12 cellular contexts compared by ENCODE assay signal in the genomic region with DNA sequence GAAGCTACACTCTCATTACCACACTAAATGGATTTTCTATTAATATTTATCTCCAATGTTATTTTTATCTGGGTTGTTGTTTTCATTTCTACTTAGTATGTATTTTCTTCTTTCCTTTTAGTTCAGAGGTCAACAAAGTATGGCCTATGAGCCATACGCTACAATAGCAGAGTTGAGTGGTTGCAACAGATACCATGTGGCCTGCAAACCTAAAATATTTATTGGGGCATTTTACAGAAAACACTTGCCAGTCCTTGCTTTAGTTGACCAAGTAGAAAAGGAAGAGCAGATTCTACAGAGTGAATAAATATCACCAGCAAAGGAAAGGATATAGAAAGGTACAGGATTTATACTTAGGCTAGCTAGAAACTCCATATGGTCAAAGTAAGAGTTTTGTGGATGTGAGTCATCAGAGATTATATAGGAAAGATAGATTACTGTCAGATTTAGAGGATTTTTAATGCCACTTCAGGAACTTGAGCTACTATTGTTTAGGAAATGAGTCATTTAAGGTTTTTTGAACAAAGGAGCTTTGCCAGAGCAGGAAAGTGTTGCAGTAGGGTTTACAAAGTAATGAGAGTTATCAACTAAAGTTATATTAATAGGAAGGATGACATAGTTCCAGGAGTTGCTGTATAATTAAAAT.
DNase-seq lines count a peak whose midpoint lies in the region; FAIRE-seq and TF ChIP-seq lines count a peak whose summit lies in the region.
"Had no signal": no experiment of that assay in that cellular context is flagged by ENCODE, and none has a peak within 500 bp of the region (broad histone marks: within the 10 kb centered on the region; RNA-seq: fewer than 3 reads in every experiment).

No MANE protein-coding gene starts in this region.

- H3K4me1 ChIP-seq in endothelial cell of umbilical vein (ENCODE audit: control insufficient read depth, extremely low read depth, insufficient read depth, low read length), result peaks cover 42% of the 10 kb centered on the region
- H3K4me1 ChIP-seq: parathyroid adenoma had no signal

- peak overlapping the region; percentile 95 for H3K4me2 ChIP-seq in endothelial cell of umbilical vein (ENCODE audit: insufficient read depth, low read length)

- CTCF ChIA-PET in activated naive CD4-positive, alpha-beta T cell treated with anti-CD3 and anti-CD28 coated beads for 36 hours (lab: Charles Lee), result interaction anchor here (0.6 to 0.7 kb wide), 2 partner anchors 14 to 126 kb away, joined by 3 to 6 read pairs; no protein-coding TSS in a partner anchor
- CTCF ChIA-PET in endothelial cell of umbilical vein (lab: Charles Lee), result interaction anchor here (0.5 to 2.1 kb wide), 7 partner anchors 39 to 355 kb away, joined by 3 to 13 read pairs (median 3); no protein-coding TSS in a partner anchor

- intact Hi-C loops in activated naive CD4-positive, alpha-beta T cell treated with anti-CD3 and anti-CD28 coated beads for 36 hours (cut with micrococcal nuclease), result loop anchor here (1.0 to 5.0 kb wide), 4 partner anchors 52 to 539 kb away; no protein-coding TSS in a partner anchor
- intact Hi-C loops in endothelial cell of umbilical vein (cut with micrococcal nuclease), result loop anchor here (1.0 kb wide), 1 partner anchor 322 kb away; no protein-coding TSS in a partner anchor

- H3K27ac Mint-ChIP-seq in activated naive CD4-positive, alpha-beta T cell treated with anti-CD3 and anti-CD28 coated beads for 36 hours, result peak overlapping the region; percentile 75
- H3K27ac Mint-ChIP-seq in stimulated activated naive CD8-positive, alpha-beta T cell treated with anti-CD3 and anti-CD28 coated beads, Interleukin-15, Interleukin-2, amounts not matched to agents 100 ng/mL and 50 ng/mL, for 24 hours, result peak overlapping the region; percentile 69

- H3K79me2 ChIP-seq in endothelial cell of umbilical vein (ENCODE audit: control insufficient read depth, insufficient read depth, low read length), result no peaks in the 10 kb centered on the region
- H3K79me2 ChIP-seq: parathyroid adenoma had no signal

- no TSS peak for BruUV-seq in endothelial cell of umbilical vein (replicated peaks; lab: Mats Ljungman, UMichigan)

- TF ChIP-seq CTCF in endothelial cell of umbilical vein (IDR thresholded peaks at IDR 0.05; ENCODE audit: extremely low read depth in 1 of 2, insufficient read depth in 1 of 2, low read depth in 1 of 2, low read length in 2 of 2) (no peak), GM13977 (IDR thresholded peaks at IDR 0.05; ENCODE audit: extremely low read depth, insufficient read depth, missing control alignments) (no peak)

- in situ Hi-C loops in GM13977 (cut with MboI; ENCODE audit: low pct_unique_long_range_greater_than_20kb, low sequenced_read_pairs, unreplicated experiment), result no loop called here

- no peak for TF ChIP-seq POLR2A in endothelial cell of umbilical vein (IDR thresholded peaks at IDR 0.05; ENCODE audit: low read depth, low read length)

- no peaks in the 10 kb centered on the region for H3K27me3 ChIP-seq in endothelial cell of umbilical vein (ENCODE audit: control insufficient read depth in 2 of 2, insufficient read depth in 2 of 2, low read length in 2 of 2)
- H3K27me3 ChIP-seq: gastroesophageal sphincter had no signal

- no peaks in the 10 kb centered on the region for H3K9me3 ChIP-seq in endothelial cell of umbilical vein (replicated peaks; ENCODE audit: control insufficient read depth, insufficient read depth, low read length)
- H3K9me3 ChIP-seq: gastroesophageal sphincter had no signal

- peaks cover 40% of the 10 kb centered on the region for H3K36me3 Mint-ChIP-seq in activated naive CD4-positive, alpha-beta T cell treated with anti-CD3 and anti-CD28 coated beads for 36 hours (ENCODE audit: low read depth)
- H3K36me3 Mint-ChIP-seq in stimulated activated naive CD8-positive, alpha-beta T cell treated with anti-CD3 and anti-CD28 coated beads, Interleukin-15, Interleukin-2, amounts not matched to agents 100 ng/mL and 50 ng/mL, for 24 hours (ENCODE audit: low read depth), result peaks cover 72% of the 10 kb centered on the region

- no peaks in the 10 kb centered on the region for H3K36me3 ChIP-seq in endothelial cell of umbilical vein (ENCODE audit: control insufficient read depth in 2 of 2, extremely low read depth in 1 of 2, insufficient read depth in 2 of 2, low read length in 2 of 2)
- H3K36me3 ChIP-seq: gastroesophageal sphincter had no signal

- no peaks in the 10 kb centered on the region for H3K27me3 Mint-ChIP-seq in activated naive CD4-positive, alpha-beta T cell treated with anti-CD3 and anti-CD28 coated beads for 36 hours (ENCODE audit: low read depth)
- H3K27me3 Mint-ChIP-seq in stimulated activated naive CD8-positive, alpha-beta T cell treated with anti-CD3 and anti-CD28 coated beads, Interleukin-15, Interleukin-2, amounts not matched to agents 100 ng/mL and 50 ng/mL, for 24 hours, result no peaks in the 10 kb centered on the region
- H3K27me3 Mint-ChIP-seq: CD4-positive, CD25-positive, alpha-beta regulatory T cell had no signal

- H3K4me3 ChIP-seq in endothelial cell of umbilical vein (replicated peaks in 1 of 3; ENCODE audit: insufficient read depth in 1 of 3, low read depth in 1 of 3, low read length in 3 of 3), result peak overlapping the region in 1 of 3 experiments; percentile 49
- H3K4me3 ChIP-seq: gastroesophageal sphincter had no signal

- peaks cover 52% of the 10 kb centered on the region for H3K4me1 Mint-ChIP-seq in activated naive CD4-positive, alpha-beta T cell treated with anti-CD3 and anti-CD28 coated beads for 36 hours (ENCODE audit: low read depth)
- H3K4me1 Mint-ChIP-seq in stimulated activated naive CD8-positive, alpha-beta T cell treated with anti-CD3 and anti-CD28 coated beads, Interleukin-15, Interleukin-2, amounts not matched to agents 100 ng/mL and 50 ng/mL, for 24 hours (ENCODE audit: low read depth), result peaks cover 53% of the 10 kb centered on the region

- no peaks in the 10 kb centered on the region for H3K9me1 ChIP-seq in endothelial cell of umbilical vein (replicated peaks; ENCODE audit: control insufficient read depth, extremely low read depth, insufficient read depth, low read length)

- no peaks in the 10 kb centered on the region for H4K20me1 ChIP-seq in endothelial cell of umbilical vein (replicated peaks; ENCODE audit: control insufficient read depth, extremely low read depth, insufficient read depth, low read length)

- no peak overlapping the region for H3K4me3 Mint-ChIP-seq in activated naive CD4-positive, alpha-beta T cell treated with anti-CD3 and anti-CD28 coated beads for 36 hours
- H3K4me3 Mint-ChIP-seq in stimulated activated naive CD8-positive, alpha-beta T cell treated with anti-CD3 and anti-CD28 coated beads, Interleukin-15, Interleukin-2, amounts not matched to agents 100 ng/mL and 50 ng/mL, for 24 hours, result peak overlapping the region; percentile 46
- H3K4me3 Mint-ChIP-seq: CD4-positive, CD25-positive, alpha-beta regulatory T cell had no signal

- peaks cover 17% of the 10 kb centered on the region for H3K9me3 Mint-ChIP-seq in activated naive CD4-positive, alpha-beta T cell treated with anti-CD3 and anti-CD28 coated beads for 36 hours
- H3K9me3 Mint-ChIP-seq in stimulated activated naive CD8-positive, alpha-beta T cell treated with anti-CD3 and anti-CD28 coated beads, Interleukin-15, Interleukin-2, amounts not matched to agents 100 ng/mL and 50 ng/mL, for 24 hours, result peaks cover 14% of the 10 kb centered on the region

- FAIRE-seq in RCC 7860 (lab: Jason Lieb, UNC) (peak; percentile 55), endothelial cell of umbilical vein (lab: Jason Lieb, UNC) (peak; percentile 78)

- peak overlapping the region; percentile 81 for H3K9ac ChIP-seq in endothelial cell of umbilical vein (replicated peaks; ENCODE audit: extremely low read depth, insufficient read depth, low read length)
- H3K9ac ChIP-seq: parathyroid adenoma had no signal

- peak overlapping the region; percentile 81 for H3K27ac ChIP-seq in endothelial cell of umbilical vein (ENCODE audit: insufficient read depth, low read depth, low read length)
- H3K27ac ChIP-seq: gastroesophageal sphincter, parathyroid adenoma had no signal

- POLR2A ChIA-PET in endothelial cell of umbilical vein (lab: Charles Lee), result interaction anchor here (0.5 kb wide), 1 partner anchor 78 kb away, joined by 6 read pairs; no protein-coding TSS in a partner anchor

- dilution Hi-C loops in endothelial cell of umbilical vein (cut with MboI; ENCODE audit: extremely low pct_ligation_motif_present, low sequenced_read_pairs), result no loop called here

- DNase-seq in activated naive CD4-positive, alpha-beta T cell treated with anti-CD3 and anti-CD28 coated beads for 36 hours, result no peak
- no peak for DNase-seq in activated naive CD4-positive, alpha-beta T cell treated with anti-CD3 and anti-CD28 coated beads, Interleukin-2, amount 50 U/mL, for 16 hours
- DNase-seq in RCC 7860 (ENCODE audit: low spot score) (peak; percentile 26), endothelial cell of umbilical vein (ENCODE audit: low read depth, low spot score) (peak; percentile 90), GM13977 (ENCODE audit: low spot score) (no peak)
- DNase-seq in stimulated activated CD4-positive, alpha-beta T cell treated with anti-CD3 and anti-CD28 coated beads, Interleukin-2, amount 100 ng/mL, for 48 hours, result no peak
- DNase-seq in stimulated activated CD4-positive, alpha-beta T cell treated with anti-CD3 and anti-CD28 coated beads, Interleukin-2, amount 100 ng/mL, for 24 hours, result no peak
- DNase-seq: NCI-H748 treated with DMSO at 0.1 percent for 48 hours had no signal

- H2AFZ ChIP-seq in endothelial cell of umbilical vein (ENCODE audit: low read depth, low read length), result no peak overlapping the region
- H2AFZ ChIP-seq: parathyroid adenoma had no signal

TF ChIP-seq in endothelial cell of umbilical vein, 7 proteins besides CTCF, POLR2A, EP300 and RAD21:
- peak; percentile 97 for TF ChIP-seq FOS (IDR thresholded peaks at IDR 0.05; ENCODE audit: borderline replicate concordance, insufficient read depth, low read length)
- TF ChIP-seq GATA2 (IDR thresholded peaks at IDR 0.05; ENCODE audit: insufficient read depth, insufficient read length, low read depth, low read length), result peak; percentile 73
- no peak for TF ChIP-seq POLR2AphosphoS5 (IDR thresholded peaks at IDR 0.05; ENCODE audit: insufficient read depth, low read depth, low read length)
- TF ChIP-seq, protein P1, sequence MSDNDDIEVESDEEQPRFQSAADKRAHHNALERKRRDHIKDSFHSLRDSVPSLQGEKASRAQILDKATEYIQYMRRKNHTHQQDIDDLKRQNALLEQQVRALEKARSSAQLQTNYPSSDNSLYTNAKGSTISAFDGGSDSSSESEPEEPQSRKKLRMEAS (IDR thresholded peaks at IDR 0.05; ENCODE audit: insufficient read depth, insufficient read length), result no peak
- TF ChIP-seq JUN (IDR thresholded peaks at IDR 0.05; ENCODE audit: borderline replicate concordance, insufficient read depth, insufficient read length, low read depth), result peak; percentile 97
- TF ChIP-seq MYC (IDR thresholded peaks at IDR 0.05; ENCODE audit: low read depth, low read length), result no peak
- no peak for TF ChIP-seq EZH2 (IDR thresholded peaks at IDR 0.05; ENCODE audit: borderline replicate concordance, low read depth, low read length, severe bottlenecking)

Comparison
In these comparisons a context has a peak if more than half of its experiments do, and no peak if none do; other contexts are left out.
1. DNase-seq: peak in RCC 7860 (single experiment) and endothelial cell of umbilical vein (single experiment); none in activated naive CD4-positive, alpha-beta T cell treated with anti-CD3 and anti-CD28 coated beads for 36 hours (single experiment), activated naive CD4-positive, alpha-beta T cell treated with anti-CD3 and anti-CD28 coated beads, Interleukin-2, amount 50 U/mL, for 16 hours (single experiment), GM13977 (single experiment), stimulated activated CD4-positive, alpha-beta T cell treated with anti-CD3 and anti-CD28 coated beads, Interleukin-2, amount 100 ng/mL, for 48 hours (0 of 2) and stimulated activated CD4-positive, alpha-beta T cell treated with anti-CD3 and anti-CD28 coated beads, Interleukin-2, amount 100 ng/mL, for 24 hours (0 of 2).